Comparison of ENCODE assay signal across 8 cellular contexts in the genomic region with DNA sequence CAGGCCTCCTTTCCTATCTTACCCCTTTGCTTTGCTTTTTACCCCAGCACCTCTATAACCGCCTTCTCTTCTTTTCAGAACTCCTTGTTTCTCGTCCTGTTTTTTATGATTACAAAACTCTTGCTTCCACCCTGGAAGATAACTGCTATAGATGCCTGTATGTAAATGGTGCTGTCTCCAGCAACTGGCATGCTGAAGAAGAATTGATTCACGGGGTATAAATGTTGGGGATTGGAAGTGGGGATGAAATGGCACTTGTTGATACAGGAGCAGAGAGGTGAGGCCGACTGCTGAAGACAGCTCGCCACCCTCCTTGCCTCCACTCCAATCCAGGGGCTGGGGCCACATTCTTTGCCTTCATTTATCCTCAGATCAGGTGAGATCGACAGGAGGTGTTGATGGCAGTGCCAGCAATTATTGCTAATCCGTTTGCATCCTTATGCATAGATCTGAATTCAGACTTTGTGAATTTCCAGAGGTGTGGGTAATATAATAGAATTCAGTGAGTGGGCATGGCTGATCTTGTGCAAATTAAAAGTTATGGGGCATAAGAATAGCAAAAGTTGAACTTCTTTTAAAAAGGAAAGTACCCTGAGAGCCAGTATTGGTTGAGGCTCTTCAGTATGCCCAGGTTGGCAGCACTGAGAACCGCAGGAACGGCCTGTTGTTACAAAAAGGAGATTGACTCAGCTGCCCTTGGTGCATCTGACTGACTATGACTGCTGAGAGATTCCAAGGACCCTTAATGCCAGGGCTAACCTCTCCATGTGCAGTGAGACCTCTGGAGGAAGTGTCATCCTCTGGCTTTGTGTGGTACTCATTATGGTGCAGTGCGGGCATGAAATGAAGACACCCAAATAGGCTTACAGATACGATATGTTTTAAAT. TPM values are rescaled to one million over a fixed set of nuclear protein-coding genes. Genes with fewer than 3 reads are reported as not detected.
A peak's percentile ranks its signal among the peaks of the same experiment; 100 is the strongest.
DNase-seq lines count a peak whose midpoint lies in the region; ATAC-seq and TF ChIP-seq lines count a peak whose summit lies in the region.

No MANE protein-coding gene starts in this region.

- peak overlapping the region; percentile 99 for H3K27ac Mint-ChIP-seq in T-helper 1 cell treated with Interleukin-12 subunit alpha and Interleukin-12 subunit beta and Interleukin-4 antibody, amounts not matched to agents 30 μg/mL and 1 μg/mL, for 36 hours
- peak overlapping the region; percentile 100 for H3K27ac Mint-ChIP-seq in mesothelial cell of epicardium

- 15 to 17% methylated on average over 11 of the region's 11 CpGs for WGBS in upper lobe of left lung, 2 donors

- peak in 1 of 2 donors; percentile 4 for ATAC-seq in upper lobe of left lung (ENCODE audit: low FRiP score in 2 of 2)
- ATAC-seq in HG03469 (IDR thresholded peaks at IDR 0.05; ENCODE audit: unreplicated experiment), result no peak

- H3K36me3 ChIP-seq in upper lobe of left lung, result peaks cover 0 to 75% (median 8%) of the 10 kb centered on the region in 4 donors

- peaks cover 17% of the 10 kb centered on the region for H3K27me3 Mint-ChIP-seq in T-helper 1 cell treated with Interleukin-12 subunit alpha and Interleukin-12 subunit beta and Interleukin-4 antibody, amounts not matched to agents 30 μg/mL and 1 μg/mL, for 36 hours (ENCODE audit: low read depth)
- H3K27me3 Mint-ChIP-seq in mesothelial cell of epicardium (ENCODE audit: low read depth), result no peaks in the 10 kb centered on the region

- peak overlapping the region; percentile 99 for H3K4me3 Mint-ChIP-seq in T-helper 1 cell treated with Interleukin-12 subunit alpha and Interleukin-12 subunit beta and Interleukin-4 antibody, amounts not matched to agents 30 μg/mL and 1 μg/mL, for 36 hours
- peak overlapping the region; percentile 88 for H3K4me3 Mint-ChIP-seq in mesothelial cell of epicardium

- peak in 2 of 4 donors; percentile 69 to 83 for TF ChIP-seq POLR2A in upper lobe of left lung (IDR thresholded peaks at IDR 0.05)

- TF ChIP-seq CTCF in coronary artery (IDR thresholded peaks at IDR 0.05), result no peak
- TF ChIP-seq CTCF in mesothelial cell of epicardium (IDR thresholded peaks at IDR 0.05; ENCODE audit: unreplicated experiment), result no peak
- TF ChIP-seq CTCF in upper lobe of left lung (IDR thresholded peaks at IDR 0.05), result no peak

- no peaks in the 10 kb centered on the region for H3K9me3 ChIP-seq in upper lobe of left lung

- H3K4me1 ChIP-seq in upper lobe of left lung, result peaks cover 38 to 62% (median 51%) of the 10 kb centered on the region in 4 donors

- DNase-seq in activated effector memory CD4-positive, alpha-beta T cell treated with anti-CD3 and anti-CD28 coated beads, Interleukin-2, amount 50 U/mL, for 16 hours, result peak; percentile 78
- DNase-seq in activated effector memory CD4-positive, alpha-beta T cell treated with Interleukin-2 at 50 U/mL for 16 hours, result no peak
- DNase-seq in coronary artery (ENCODE audit: low spot score) (peak; percentile 74), mesothelial cell of epicardium (ENCODE audit: low spot score in 2 of 2, unreplicated experiment in 2 of 2) (no peak), upper lobe of left lung (peak in 1 of 2 donors; percentile 62), AG20443 (ENCODE audit: low spot score) (no peak)

- H3K36me3 Mint-ChIP-seq in T-helper 1 cell treated with Interleukin-12 subunit alpha and Interleukin-12 subunit beta and Interleukin-4 antibody, amounts not matched to agents 30 μg/mL and 1 μg/mL, for 36 hours (ENCODE audit: low read depth), result peaks cover 75% of the 10 kb centered on the region
- H3K36me3 Mint-ChIP-seq in mesothelial cell of epicardium, result peaks cover 8% of the 10 kb centered on the region

- no peaks in the 10 kb centered on the region for H3K27me3 ChIP-seq in upper lobe of left lung

- H3K27ac ChIP-seq in coronary artery (peak overlapping the region; percentile 99 to 100), upper lobe of left lung (peak overlapping the region; percentile 97 to 100 (median 100))

- peak overlapping the region; percentile 90 for H3K4me3 ChIP-seq in coronary artery
- H3K4me3 ChIP-seq in upper lobe of left lung, result peak overlapping the region; percentile 66 to 93 (median 74)

- TF ChIP-seq EP300 in upper lobe of left lung (IDR thresholded peaks at IDR 0.05), result peak in 1 of 4 donors; percentile 6

- H3K9me3 Mint-ChIP-seq in T-helper 1 cell treated with Interleukin-12 subunit alpha and Interleukin-12 subunit beta and Interleukin-4 antibody, amounts not matched to agents 30 μg/mL and 1 μg/mL, for 36 hours, result no peaks in the 10 kb centered on the region
- H3K9me3 Mint-ChIP-seq in mesothelial cell of epicardium, result no peaks in the 10 kb centered on the region

- H3K4me1 Mint-ChIP-seq in T-helper 1 cell treated with Interleukin-12 subunit alpha and Interleukin-12 subunit beta and Interleukin-4 antibody, amounts not matched to agents 30 μg/mL and 1 μg/mL, for 36 hours (ENCODE audit: low read depth), result peaks cover 78% of the 10 kb centered on the region
- peaks cover 74% of the 10 kb centered on the region for H3K4me1 Mint-ChIP-seq in mesothelial cell of epicardium

RNA-seq across cellular contexts. Expression of a gene that starts 5.3 kb away (rescaled TPM):
- 236 to 269 TPM (median 246 TPM) in 3 replicates for total RNA-seq in mesothelial cell of epicardium
- 1,000 to 10,000 TPM in 3 of 6 donors, 100 to 1,000 TPM in 3; 245 to 3,084 (median 1,019) TPM for total RNA-seq in upper lobe of left lung

RNA-seq across cellular contexts. Expression of a gene that starts 41.5 kb away (rescaled TPM):
- total RNA-seq in mesothelial cell of epicardium (23.5 to 26.4 TPM (median 25.0 TPM) in 3 replicates), upper lobe of left lung (10 to 100 TPM; 31.4 to 77.5 (median 45.8) TPM)

RNA-seq across cellular contexts. Expression of a gene that starts 45.5 kb away (rescaled TPM):
- total RNA-seq in mesothelial cell of epicardium (3.9 to 4.7 TPM (median 4.7 TPM) in 3 replicates), upper lobe of left lung (10 to 100 TPM in 4 of 6 donors, 1 to 10 TPM in 2; 5.5 to 40.8 (median 19.4) TPM)

Comparison
In these comparisons a context has a peak if more than half of its experiments do, and no peak if none do; other contexts are left out.
1. DNase-seq: peak in activated effector memory CD4-positive, alpha-beta T cell treated with anti-CD3 and anti-CD28 coated beads, Interleukin-2, amount 50 U/mL, for 16 hours (single experiment) and coronary artery (single experiment); none in activated effector memory CD4-positive, alpha-beta T cell treated with Interleukin-2 at 50 U/mL for 16 hours (single experiment), mesothelial cell of epicardium (0 of 2) and AG20443 (single experiment).